25 cellular contexts compared by ENCODE assay signal in genomic region chr5:95993261-95993660, GRCh38.
"Had no signal": no experiment of that assay in that cellular context is flagged by ENCODE, and none has a peak within 500 bp of the region (broad histone marks: within the 10 kb centered on the region; RNA-seq: fewer than 3 reads in every experiment).

No MANE protein-coding gene starts in this region.

- H3K9me3 ChIP-seq: left lung, lower lobe of right lung, pancreas, right atrium auricular region, right lobe of liver, tibial nerve, uterus had no signal

- DNase-seq: hippocampal formation; immature natural killer cell; kidney; left colon; left lung; lower lobe of right lung; mammary epithelial cell; mesenchymal stem cell; naive thymus-derived CD8-positive, alpha-beta T cell; nucleus accumbens; pancreas; posterior cingulate gyrus; right lobe of liver; stimulated activated CD4-positive, alpha-beta T cell treated with anti-CD3 and anti-CD28 coated beads, Interleukin-1b, Interleukin-23, amount 100 ng/mL, for 48 hours; stimulated activated CD4-positive, alpha-beta T cell treated with anti-CD3 and anti-CD28 coated beads, Interleukin-2, amount 100 ng/mL, for 48 hours; stimulated activated CD4-positive, alpha-beta T cell treated with anti-CD3 and anti-CD28 coated beads, Interleukin-4, amount 100 ng/mL, for 4 hours; stimulated activated CD8-positive, alpha-beta memory T cell treated with anti-CD3 and anti-CD28 coated beads, Interleukin-4, amount 100 ng/mL, for 48 hours; stimulated activated naive CD4-positive, alpha-beta T cell treated with Interleukin-2 at 50 U/mL for 16 hours; stimulated activated naive CD8-positive, alpha-beta T cell treated with anti-CD3 and anti-CD28 coated beads, Interleukin-15, amount 100 ng/mL, for 72 hours; substantia nigra; uterus had no signal

- ATAC-seq: left colon; left lung; lower lobe of right lung; naive thymus-derived CD8-positive, alpha-beta T cell; pancreas; right lobe of liver; stimulated activated memory B cell treated with anti-CD40 and anti-IgM and Interleukin-4, amounts not matched to agents 10 μg/mL and 1 μg/mL and 100 μg/mL, for 72 hours; stimulated activated naive CD8-positive, alpha-beta T cell treated with anti-CD3 and anti-CD28 coated beads, Interleukin-15, amount 100 ng/mL, for 72 hours had no signal

- H3K4me3 ChIP-seq: left lung, lower lobe of right lung, pancreas, right atrium auricular region, right lobe of liver, smooth muscle cell, tibial nerve, uterus had no signal

- H3K4me2 ChIP-seq: smooth muscle cell had no signal

- H3K4me1 ChIP-seq: left lung, lower lobe of right lung, right atrium auricular region, tibial nerve, uterus had no signal

- H3K36me3 ChIP-seq: left lung, lower lobe of right lung, pancreas, right atrium auricular region, right lobe of liver, tibial nerve, uterus had no signal

- H3K27ac ChIP-seq: left lung, lower lobe of right lung, pancreas, right atrium auricular region, right lobe of liver, tibial nerve, uterus had no signal

- H3K27me3 ChIP-seq: left lung, pancreas, right atrium auricular region, right lobe of liver, tibial nerve, uterus had no signal
